ENCODE assay signal across 1 cellular context in genomic region chr6:30066577-30067459, GRCh38.
TF ChIP-seq lines count a peak whose summit lies in the region.

TSS of gene PPP1R11 (plus strand) at chr6:30067198. CDS start at chr6:30067411, 213 bp downstream.

TF ChIP-seq in K562, 482 proteins besides CTCF, POLR2A, EP300 and RAD21 (continued from another document and continues in another):
- TF ChIP-seq PRDM10 (IDR thresholded peaks at IDR 0.05; ENCODE audit: partially characterized antibody) (peak; percentile 88), CBX3 (IDR thresholded peaks at IDR 0.05; ENCODE audit: borderline replicate concordance in 1 of 2, low read length in 2 of 2) (peak in 1 of 2 experiments; percentile 51; a peak in 1 of 3 replicates), CCAR2 (IDR thresholded peaks at IDR 0.05; ENCODE audit: low read depth, low read length) (no peak; the same call in 1 of the 2 replicates), TSC22D4 (tag; IDR thresholded peaks at IDR 0.05) (no peak), ARHGAP35 (IDR thresholded peaks at IDR 0.05; ENCODE audit: partially characterized antibody) (no peak), FOXP1 (CRISPR knock-in tag; IDR thresholded peaks at IDR 0.05) (peak; percentile 27; the same call in 1 of the 2 replicates), MTA1 (IDR thresholded peaks at IDR 0.05; ENCODE audit: borderline replicate concordance) (peak; percentile 29; the same call in 1 of the 2 replicates), ATF1 (CRISPR knock-in tag; IDR thresholded peaks at IDR 0.05) (peak; percentile 54), ATF1 (tag; IDR thresholded peaks at IDR 0.05) (peak; percentile 98), HNRNPL (IDR thresholded peaks at IDR 0.05; ENCODE audit: low read depth, low read length) (no peak; the same call in 1 of the 2 replicates), ZNF589 (CRISPR knock-in tag; IDR thresholded peaks at IDR 0.05; ENCODE audit: low read depth) (no peak), SMARCA4 (IDR thresholded peaks at IDR 0.05) (no peak), THAP7 (CRISPR knock-in tag; IDR thresholded peaks at IDR 0.05) (no peak), OTX1 (CRISPR knock-in tag; IDR thresholded peaks at IDR 0.05) (no peak), ZNF316 (IDR thresholded peaks at IDR 0.05) (no peak), RFX7 (CRISPR knock-in tag; IDR thresholded peaks at IDR 0.05) (no peak), ZNF253 (CRISPR knock-in tag; conservative IDR thresholded peaks at IDR 0.05) (no peak), KLF16 (IDR thresholded peaks at IDR 0.05) (no peak), STAT5B (CRISPR knock-in tag; IDR thresholded peaks at IDR 0.05) (no peak), ZBTB33 (CRISPR knock-in tag; IDR thresholded peaks at IDR 0.05) (peak; percentile 33; the same call in 1 of the 2 replicates), HMG20A (CRISPR knock-in tag; conservative IDR thresholded peaks at IDR 0.05) (no peak), NCOA4 (IDR thresholded peaks at IDR 0.05; ENCODE audit: partially characterized antibody) (no peak), NFE2L1 (tag; IDR thresholded peaks at IDR 0.05; ENCODE audit: borderline replicate concordance, low read depth) (no peak), ZSCAN29 (IDR thresholded peaks at IDR 0.05) (no peak), NFXL1 (CRISPR knock-in tag; IDR thresholded peaks at IDR 0.05) (no peak), NR2C1 (IDR thresholded peaks at IDR 0.05) (peak; percentile 91), NR2C1 (tag; IDR thresholded peaks at IDR 0.05) (peak; percentile 92), MYBL2 (IDR thresholded peaks at IDR 0.05; ENCODE audit: low read depth) (no peak), MYBL2 (CRISPR knock-in tag; IDR thresholded peaks at IDR 0.05; ENCODE audit: borderline replicate concordance) (no peak), BCL6 (CRISPR knock-in tag; IDR thresholded peaks at IDR 0.05) (no peak), STAT5A (IDR thresholded peaks at IDR 0.05; ENCODE audit: borderline replicate concordance, low read length) (no peak; the same call in 1 of the 2 replicates), ZNF280B (CRISPR knock-in tag; IDR thresholded peaks at IDR 0.05) (no peak), HBP1 (CRISPR knock-in tag; IDR thresholded peaks at IDR 0.05) (no peak), ZBTB7A (IDR thresholded peaks at IDR 0.05; ENCODE audit: borderline replicate concordance, control insufficient read depth, low read depth, low read length) (peak; percentile 61; the same call in 1 of the 2 replicates), SUPT5H (IDR thresholded peaks at IDR 0.05) (peak; percentile 83), SIRT6 (IDR thresholded peaks at IDR 0.05; ENCODE audit: low read depth, low read length) (no peak), PATZ1 (CRISPR knock-in tag; IDR thresholded peaks at IDR 0.05; ENCODE audit: borderline replicate concordance) (peak; percentile 74), ZNF133 (CRISPR knock-in tag; IDR thresholded peaks at IDR 0.05) (no peak), ZNF778 (CRISPR knock-in tag; IDR thresholded peaks at IDR 0.05) (no peak), MAX (CRISPR knock-in tag; IDR thresholded peaks at IDR 0.05) (peak; percentile 94), BRD9 (IDR thresholded peaks at IDR 0.05; ENCODE audit: low read depth, partially characterized antibody) (no peak), SOX6 (IDR thresholded peaks at IDR 0.05) (no peak; the same call in 1 of the 2 replicates), THRAP3 (IDR thresholded peaks at IDR 0.05; ENCODE audit: borderline replicate concordance) (no peak), SETDB1 (IDR thresholded peaks at IDR 0.05; ENCODE audit: low read length) (peak; percentile 84), ATF2 (CRISPR knock-in tag; IDR thresholded peaks at IDR 0.05) (no peak), DPF2 (IDR thresholded peaks at IDR 0.05) (peak; percentile 33; the same call in 1 of the 2 replicates), ZBTB9 (CRISPR knock-in tag; IDR thresholded peaks at IDR 0.05) (peak; percentile 67; the same call in 1 of the 2 replicates), NCOA2 (IDR thresholded peaks at IDR 0.05; ENCODE audit: partially characterized antibody in 2 of 2) (no peak), ZNF511 (CRISPR knock-in tag; IDR thresholded peaks at IDR 0.05) (peak; percentile 55), SRSF3 (IDR thresholded peaks at IDR 0.05; ENCODE audit: insufficient read depth, low read length) (no peak), ZNF280A (IDR thresholded peaks at IDR 0.05; ENCODE audit: low read depth, partially characterized antibody) (no peak)
